Comparison of ENCODE assay signal across 8 cellular contexts in the genomic region with DNA sequence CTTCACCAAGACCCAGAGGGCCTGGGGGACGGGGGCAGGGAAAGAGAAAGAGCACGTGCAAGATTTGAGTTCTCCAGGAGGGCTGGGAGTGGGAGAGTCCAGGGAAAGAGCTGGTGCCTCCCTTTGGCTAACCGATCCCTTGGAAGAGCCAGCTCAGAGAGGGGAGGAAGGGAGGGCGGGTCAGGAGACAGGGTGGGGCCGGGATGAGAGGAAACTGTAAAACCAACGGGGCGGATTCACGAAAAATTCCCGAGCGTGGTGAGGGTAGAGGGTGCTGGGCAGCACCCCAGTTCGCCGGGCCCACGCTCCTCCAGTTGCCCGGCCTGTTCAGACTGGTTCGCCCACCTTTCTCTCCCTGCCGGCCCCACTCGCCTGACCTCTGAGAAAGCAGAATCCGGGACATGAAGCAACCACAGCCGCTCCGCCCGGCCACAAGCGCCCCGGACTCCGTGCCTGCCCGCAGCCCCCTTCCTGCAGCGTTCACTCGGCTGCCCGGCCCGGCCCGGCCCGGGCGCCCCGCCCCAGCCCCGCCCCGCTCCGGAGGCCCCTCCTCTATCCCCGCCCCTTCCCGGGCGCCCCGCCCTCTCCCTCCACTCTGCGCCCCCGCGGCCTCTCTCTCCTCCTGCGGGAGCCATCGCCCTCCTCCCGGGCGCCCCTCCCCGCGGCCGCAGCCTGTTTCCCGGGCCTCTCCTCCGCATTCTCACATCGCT.
A peak's percentile ranks its signal among the peaks of the same experiment; 100 is the strongest.
DNase-seq lines count a peak whose midpoint lies in the region; ATAC-seq and TF ChIP-seq lines count a peak whose summit lies in the region.

No MANE protein-coding gene starts in this region.

- no peaks in the 10 kb centered on the region for H3K9me3 ChIP-seq in Loucy (ENCODE audit: insufficient read depth, low read depth, low read length)
- H3K9me3 ChIP-seq in ascending aorta = no peaks in the 10 kb centered on the region
- no peaks in the 10 kb centered on the region for H3K9me3 ChIP-seq in right cardiac atrium (ENCODE audit: control insufficient read depth, low read length)

- CTCF ChIA-PET in Calu3 (lab: Charles Lee) = interaction anchor here (0.7 to 0.9 kb wide), 3 partner anchors 10 to 1626 kb away, joined by 3 to 6 read pairs (median 4); no protein-coding TSS in a partner anchor

- no peak overlapping the region for H3K27ac Mint-ChIP-seq in Calu3 (ENCODE audit: unreplicated experiment)

- TF ChIP-seq CTCF in Calu3 (IDR thresholded peaks at IDR 0.05; ENCODE audit: unreplicated experiment) (no peak), Loucy (conservative IDR thresholded peaks at IDR 0.05; ENCODE audit: low read length) (no peak), ascending aorta (IDR thresholded peaks at IDR 0.05) (no peak)

- peak overlapping the region; percentile 66 for H3K4me2 ChIP-seq in Loucy (ENCODE audit: low read depth, low read length, poor library complexity, severe bottlenecking)

- H3K27me3 Mint-ChIP-seq in Calu3 (ENCODE audit: unreplicated experiment) = peaks cover 92% of the 10 kb centered on the region

- peak; percentile 70 for DNase-seq in Calu3
- peak; percentile 42 for DNase-seq in T-helper 22 cell (ENCODE audit: low read depth)
- peak in 1 of 2 donors; percentile 88 for DNase-seq in ascending aorta (ENCODE audit: low spot score in 2 of 2)
- DNase-seq in right cardiac atrium = peak; percentile 88 to 94 (median 94)
- peak; percentile 71 for DNase-seq in putamen (ENCODE audit: low spot score)

- no peaks in the 10 kb centered on the region for H3K9me2 ChIP-seq in Loucy (replicated peaks; ENCODE audit: low read depth, low read length)

- peak; percentile 72 for ATAC-seq in GM21786 (IDR thresholded peaks at IDR 0.05; ENCODE audit: unreplicated experiment)
- peak; percentile 97 for ATAC-seq in right cardiac atrium

- H3K27ac ChIP-seq in ascending aorta (peak overlapping the region; percentile 86 to 94), right cardiac atrium (ENCODE audit: low read length) (peak overlapping the region; percentile 75), urinary bladder (ENCODE audit: low read depth) (peak overlapping the region; percentile 78)

- no peak overlapping the region for H3K9ac ChIP-seq in Loucy (ENCODE audit: low read depth, low read length, poor library complexity, severe bottlenecking)

- H3K4me3 Mint-ChIP-seq in Calu3 (ENCODE audit: low read depth, unreplicated experiment) = peak overlapping the region; percentile 69

- H3K4me3 ChIP-seq in Loucy (ENCODE audit: low read length, poor library complexity, severe bottlenecking) (peak overlapping the region; percentile 67), ascending aorta (peak overlapping the region; percentile 67 to 93), right cardiac atrium (ENCODE audit: low read length) (peak overlapping the region; percentile 80), urinary bladder (ENCODE audit: low read depth, low read length) (peak overlapping the region; percentile 67)

- peak overlapping the region; percentile 57; the same call in 1 of the 2 replicates for H2AFZ ChIP-seq in Loucy (ENCODE audit: low read length)

- H3K36me3 ChIP-seq in Loucy (ENCODE audit: insufficient read depth, low read length) (no peaks in the 10 kb centered on the region), ascending aorta (no peaks in the 10 kb centered on the region), urinary bladder (ENCODE audit: insufficient read depth) (no peaks in the 10 kb centered on the region)

- peaks cover 9% of the 10 kb centered on the region for H3K36me3 Mint-ChIP-seq in Calu3 (ENCODE audit: insufficient read depth, unreplicated experiment)

- no peaks in the 10 kb centered on the region for H4K20me1 ChIP-seq in Loucy (ENCODE audit: insufficient read depth, low read length, poor library complexity, severe bottlenecking)

- H3K27me3 ChIP-seq in Loucy (ENCODE audit: insufficient read depth, low read length, poor library complexity, severe bottlenecking) = no peaks in the 10 kb centered on the region
- no peaks in the 10 kb centered on the region for H3K27me3 ChIP-seq in ascending aorta
- H3K27me3 ChIP-seq in right cardiac atrium (ENCODE audit: control insufficient read depth, insufficient read depth) = no peaks in the 10 kb centered on the region

- H3F3A ChIP-seq in Loucy (ENCODE audit: low read depth) = no peaks in the 10 kb centered on the region

- H3K79me2 ChIP-seq in Loucy (ENCODE audit: insufficient read depth, low read length) = no peaks in the 10 kb centered on the region

- 2% methylated on average over 53 of the region's 53 CpGs for WGBS in right cardiac atrium
- WGBS in urinary bladder = 2% methylated on average over 52 of the region's 53 CpGs

- BruUV-seq in Calu3 (replicated peaks; lab: Mats Ljungman, UMichigan) = no TSS peak

- H3K4me1 ChIP-seq in Loucy (ENCODE audit: insufficient read depth, low read length, poor library complexity, severe bottlenecking) = peaks cover 2% of the 10 kb centered on the region
- peaks cover 2 to 12% of the 10 kb centered on the region in 2 donors for H3K4me1 ChIP-seq in ascending aorta
- peaks cover 12% of the 10 kb centered on the region for H3K4me1 ChIP-seq in right cardiac atrium (ENCODE audit: control insufficient read depth, insufficient read depth, low read length)
- H3K4me1 ChIP-seq in urinary bladder (ENCODE audit: insufficient read depth) = no peaks in the 10 kb centered on the region

- no peaks in the 10 kb centered on the region for H3K9me3 Mint-ChIP-seq in Calu3 (ENCODE audit: low read depth, unreplicated experiment)

- intact Hi-C loops in Calu3 (cut with micrococcal nuclease; ENCODE audit: unreplicated experiment) = no loop called here
- intact Hi-C loops in ascending aorta (cut with DNase I) = loop anchor here (1.0 to 5.0 kb wide), 7 partner anchors 8 to 376 kb away; partner anchors contain the start of genes CTIF and SMAD2
- intact Hi-C loops in right cardiac atrium (cut with DNase I) = no loop called here

- H3K4me1 Mint-ChIP-seq in Calu3 (ENCODE audit: low read depth, unreplicated experiment) = no peaks in the 10 kb centered on the region
